Comparison of ENCODE assay signal across 1 cellular context in genomic region chr17:76569607-76570279, GRCh38.
TF ChIP-seq lines count a peak whose summit lies in the region.

No MANE protein-coding gene starts in this region.

TF ChIP-seq in H1, 55 proteins besides CTCF, POLR2A, EP300 and RAD21:
- no peak for TF ChIP-seq SP1 (IDR thresholded peaks at IDR 0.05; ENCODE audit: low read depth, low read length)
- peak; percentile 39; the same call in 1 of the 2 replicates for TF ChIP-seq E2F6 (IDR thresholded peaks at IDR 0.05)
- no peak for TF ChIP-seq HDAC6 (IDR thresholded peaks at IDR 0.05; ENCODE audit: low read depth, low read length)
